In genomic region chr11:108846009-108846408, GRCh38 we compare ENCODE assay signal across 30 cellular contexts.
"Had no signal": no experiment of that assay in that cellular context is flagged by ENCODE, and none has a peak within 500 bp of the region (broad histone marks: within the 10 kb centered on the region; RNA-seq: fewer than 3 reads in every experiment).

No MANE protein-coding gene starts in this region.

- H3K9me3 ChIP-seq: esophagus muscularis mucosa, gastroesophageal sphincter, heart right ventricle had no signal

- H3K4me3 ChIP-seq: esophagus muscularis mucosa, gastroesophageal sphincter, heart right ventricle had no signal

- FAIRE-seq: astrocyte, bronchial epithelial cell had no signal

- H3K4me1 ChIP-seq: esophagus muscularis mucosa, foreskin keratinocyte, gastroesophageal sphincter, heart right ventricle had no signal

- H3K36me3 ChIP-seq: brain microvascular endothelial cell, esophagus muscularis mucosa, WERI-Rb-1 had no signal

- H3K27ac ChIP-seq: brain microvascular endothelial cell, esophagus muscularis mucosa, foreskin keratinocyte, gastroesophageal sphincter, heart right ventricle, WERI-Rb-1 had no signal

- ATAC-seq: activated CD4-positive, CD25-positive, alpha-beta regulatory T cell treated with anti-CD3 and anti-CD28 coated beads, Interleukin-2, amount 50 U/mL, for 24 hours; activated CD8-positive, alpha-beta T cell treated with anti-CD3 and anti-CD28 coated beads for 36 hours; activated T-cell treated with anti-CD3 and anti-CD28 coated beads, Interleukin-2, amount 50 U/mL, for 4 hours; activated T-helper 17 cell treated with anti-CD3 and anti-CD28 coated beads, Interleukin-2, amount 50 U/mL, for 72 hours; effector memory CD8-positive, alpha-beta T cell; foreskin keratinocyte; gastroesophageal sphincter; heart right ventricle; T-helper 17 cell had no signal

- DNase-seq: activated B cell treated with CpG ODN at 0.5 μM for 24 hours; activated CD4-positive, alpha-beta T cell treated with anti-CD3 and anti-CD28 coated beads for 48 hours; activated CD4-positive, alpha-beta T cell treated with anti-CD3 and anti-CD28 coated beads, Interleukin-2, amount 50 U/mL, for 1 hour; activated CD4-positive, alpha-beta T cell treated with anti-CD3 and anti-CD28 coated beads, Interleukin-2, amount 50 U/mL, for 48 hours; activated CD8-positive, alpha-beta memory T cell treated with anti-CD3 and anti-CD28 coated beads for 24 hours; activated CD8-positive, alpha-beta T cell treated with anti-CD3 and anti-CD28 coated beads for 36 hours; activated effector memory CD4-positive, alpha-beta T cell treated with Interleukin-2 at 50 U/mL for 16 hours; activated gamma-delta T cell treated with Interleukin-2 at 50 U/mL for 16 hours; activated naive CD4-positive, alpha-beta T cell treated with anti-CD3 and anti-CD28 coated beads, Interleukin-2, amount 50 U/mL, for 16 hours; activated naive CD4-positive, alpha-beta T cell treated with Interleukin-2 at 50 U/mL for 16 hours; activated T-cell treated with anti-CD3 and anti-CD28 coated beads, Interleukin-2, amount 50 U/mL, for 4 hours; amniotic stem cell; anterior cingulate cortex; brain microvascular endothelial cell; cortex of kidney; dermis blood vessel endothelial cell; effector CD4-positive, alpha-beta T cell; effector memory CD8-positive, alpha-beta T cell; erythroblast; foreskin keratinocyte; heart right ventricle; T-helper 17 cell; T1000; WERI-Rb-1 had no signal
